25 cellular contexts compared by ENCODE assay signal in the genomic region with DNA sequence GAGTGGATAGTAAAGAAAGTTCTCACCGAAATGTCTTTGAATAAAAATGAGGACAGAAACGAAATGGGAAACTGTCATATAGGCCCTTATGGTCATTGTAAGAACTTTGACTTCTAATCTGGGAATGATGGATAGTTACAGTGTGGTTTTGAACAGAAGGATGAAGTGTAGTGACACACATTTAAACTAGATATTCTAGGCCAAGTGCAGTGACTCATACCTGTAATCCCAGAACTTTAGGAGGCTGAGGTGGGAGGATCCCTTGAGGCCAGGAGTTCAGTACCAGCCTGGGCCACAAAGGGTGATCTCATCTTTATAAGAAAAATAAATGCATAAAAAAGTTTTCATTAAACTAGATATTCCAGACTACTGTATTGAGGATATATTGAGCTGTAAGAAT.
DNase-seq lines count a peak whose midpoint lies in the region; TF ChIP-seq lines count a peak whose summit lies in the region.
"Had no signal": no experiment of that assay in that cellular context is flagged by ENCODE, and none has a peak within 500 bp of the region (broad histone marks: within the 10 kb centered on the region; RNA-seq: fewer than 3 reads in every experiment).

No MANE protein-coding gene starts in this region.

- H3K36me3 ChIP-seq in esophagus squamous epithelium = no peaks in the 10 kb centered on the region
- H3K36me3 ChIP-seq: BE2C, HAP-1, SJSA1 had no signal

- H3K27me3 ChIP-seq in esophagus squamous epithelium = no peaks in the 10 kb centered on the region
- H3K27me3 ChIP-seq: BE2C, SJSA1 had no signal

- H3K4me3 Mint-ChIP-seq in mesothelial cell of epicardium (no peak overlapping the region), type B pancreatic cell (no peak overlapping the region)
- H3K4me3 Mint-ChIP-seq in activated naive CD8-positive, alpha-beta T cell treated with anti-CD3 and anti-CD28 coated beads for 36 hours = no peak overlapping the region
- H3K4me3 Mint-ChIP-seq: CD14-positive monocyte; CD8-positive, alpha-beta memory T cell; GM23338; HFFc6 had no signal

- in situ Hi-C loops in astrocyte of the spinal cord (cut with HindIII; ENCODE audit: low sequenced_read_pairs) = no loop called here

- DNase-seq in DMS53 (lab: John Stamatoyannopoulos, UW) (peak; percentile 19), DMS53 treated with DMSO at 0.1 percent for 48 hours (lab: John Stamatoyannopoulos, UW; ENCODE audit: unreplicated experiment) (no peak), astrocyte of the spinal cord (ENCODE audit: low read depth, low spot score) (peak; percentile 3), mesothelial cell of epicardium (ENCODE audit: low spot score in 2 of 2, unreplicated experiment in 2 of 2) (no peak), type B pancreatic cell (ENCODE audit: extremely low spot score, unreplicated experiment) (no peak), esophagus squamous epithelium (lab: John Stamatoyannopoulos, UW) (no peak), mesenteric fat pad (ENCODE audit: low spot score) (no peak)
- DNase-seq in activated naive CD8-positive, alpha-beta T cell treated with anti-CD3 and anti-CD28 coated beads for 36 hours = no peak
- DNase-seq: BE2C; CD8-positive, alpha-beta memory T cell; DMS 273 treated with DMSO at 0.1 percent for 48 hours; HFFc6; NCI-H1105 treated with DMSO at 0.1 percent for 48 hours; NCI-H146; NCI-H1930; NCI-H446 treated with DMSO at 0.1 percent for 48 hours; NCI-H526; NCI-H82; Right ventricle myocardium superior; RPMI8226 had no signal

- TF ChIP-seq CTCF in astrocyte of the spinal cord (IDR thresholded peaks at IDR 0.05; ENCODE audit: low read depth, low read length) = no peak
- no peak for TF ChIP-seq CTCF in mesothelial cell of epicardium (IDR thresholded peaks at IDR 0.05; ENCODE audit: unreplicated experiment)
- TF ChIP-seq CTCF in type B pancreatic cell (conservative IDR thresholded peaks at IDR 0.05) = no peak
- no peak for TF ChIP-seq CTCF in esophagus squamous epithelium (IDR thresholded peaks at IDR 0.05)

- H3K9me3 Mint-ChIP-seq in mesothelial cell of epicardium = no peaks in the 10 kb centered on the region
- H3K9me3 Mint-ChIP-seq in type B pancreatic cell = no peaks in the 10 kb centered on the region
- no peaks in the 10 kb centered on the region for H3K9me3 Mint-ChIP-seq in activated naive CD8-positive, alpha-beta T cell treated with anti-CD3 and anti-CD28 coated beads for 36 hours
- H3K9me3 Mint-ChIP-seq: GM23338, HFFc6 had no signal

- H3K9me3 ChIP-seq in esophagus squamous epithelium = no peaks in the 10 kb centered on the region
- H3K9me3 ChIP-seq: BE2C, HAP-1, SJSA1 had no signal

- no peak overlapping the region for H3K4me3 ChIP-seq in astrocyte of the spinal cord (ENCODE audit: low read depth, low read length)
- H3K4me3 ChIP-seq in esophagus squamous epithelium = no peak overlapping the region
- H3K4me3 ChIP-seq: GM23338, HAP-1, SJSA1 had no signal

- H3K36me3 Mint-ChIP-seq in mesothelial cell of epicardium (no peaks in the 10 kb centered on the region), type B pancreatic cell (no peaks in the 10 kb centered on the region)
- H3K36me3 Mint-ChIP-seq in activated naive CD8-positive, alpha-beta T cell treated with anti-CD3 and anti-CD28 coated beads for 36 hours = no peaks in the 10 kb centered on the region
- H3K36me3 Mint-ChIP-seq: CD14-positive monocyte; CD8-positive, alpha-beta memory T cell had no signal

- no peak for TF ChIP-seq POLR2A in esophagus squamous epithelium (IDR thresholded peaks at IDR 0.05)

- H3K4me1 ChIP-seq in esophagus squamous epithelium = peaks cover 0 to 16% (median 0%) of the 10 kb centered on the region in 3 donors
- H3K4me1 ChIP-seq: HAP-1, SJSA1 had no signal

- peak overlapping the region in 2 of 4 donors; percentile 39 to 77 for H3K27ac ChIP-seq in esophagus squamous epithelium
- H3K27ac ChIP-seq: 22Rv1, SJSA1 had no signal

- H3K27ac Mint-ChIP-seq in mesothelial cell of epicardium (peak overlapping the region; percentile 86), type B pancreatic cell (peak overlapping the region; percentile 90)
- no peak overlapping the region for H3K27ac Mint-ChIP-seq in activated naive CD8-positive, alpha-beta T cell treated with anti-CD3 and anti-CD28 coated beads for 36 hours
- H3K27ac Mint-ChIP-seq: CD14-positive monocyte; CD8-positive, alpha-beta memory T cell; GM23338; HFFc6 had no signal

- H3K4me1 Mint-ChIP-seq in mesothelial cell of epicardium = peaks cover 9% of the 10 kb centered on the region
- H3K4me1 Mint-ChIP-seq in type B pancreatic cell (ENCODE audit: unreplicated experiment) = peaks cover 7% of the 10 kb centered on the region
- no peaks in the 10 kb centered on the region for H3K4me1 Mint-ChIP-seq in activated naive CD8-positive, alpha-beta T cell treated with anti-CD3 and anti-CD28 coated beads for 36 hours
- H3K4me1 Mint-ChIP-seq: CD14-positive monocyte; CD8-positive, alpha-beta memory T cell; GM23338 had no signal

- WGBS in esophagus squamous epithelium, 2 donors = 66 to 68% methylated on average over 2 of the region's 2 CpGs

- H3K27me3 Mint-ChIP-seq in mesothelial cell of epicardium (ENCODE audit: low read depth) = no peaks in the 10 kb centered on the region
- H3K27me3 Mint-ChIP-seq in type B pancreatic cell = no peaks in the 10 kb centered on the region
- no peaks in the 10 kb centered on the region for H3K27me3 Mint-ChIP-seq in activated naive CD8-positive, alpha-beta T cell treated with anti-CD3 and anti-CD28 coated beads for 36 hours
- H3K27me3 Mint-ChIP-seq: CD8-positive, alpha-beta memory T cell had no signal

- intact Hi-C loops in esophagus squamous epithelium (cut with DNase I) = no loop called here

Comparison
In these comparisons a context has a peak if more than half of its experiments do, and no peak if none do; other contexts are left out.
1. DNase-seq: peak in DMS53 (single experiment) and astrocyte of the spinal cord (single experiment); none in DMS53 treated with DMSO at 0.1 percent for 48 hours (single experiment), mesothelial cell of epicardium (0 of 2), type B pancreatic cell (single experiment), esophagus squamous epithelium (single experiment), activated naive CD8-positive, alpha-beta T cell treated with anti-CD3 and anti-CD28 coated beads for 36 hours (single experiment) and mesenteric fat pad (single experiment).